In the genomic region with DNA sequence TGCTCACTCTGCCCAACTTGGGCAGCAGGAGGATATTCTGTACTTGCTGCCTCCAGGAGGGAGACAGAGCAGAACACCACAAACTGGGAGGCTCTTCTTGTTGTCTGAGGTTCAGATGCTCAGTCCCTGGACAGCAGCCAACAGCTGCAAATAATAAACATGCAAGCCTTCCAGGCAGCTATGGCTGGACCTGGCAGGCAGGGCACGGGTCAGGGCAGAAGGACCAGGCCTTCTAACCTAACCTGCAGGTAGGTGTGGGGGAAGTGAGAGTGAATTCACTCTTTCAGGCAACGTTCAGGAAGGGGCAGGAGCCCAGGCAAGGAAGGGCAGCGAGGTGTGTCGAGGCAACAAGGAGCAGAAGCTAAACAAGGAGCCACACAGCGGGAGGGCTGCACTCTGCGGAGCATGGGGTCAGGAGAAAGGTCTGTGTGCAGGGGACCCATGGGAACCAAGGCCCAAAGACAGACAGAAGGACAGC, we compare ENCODE assay signal across 12 cellular contexts. TPM values are rescaled to one million over a fixed set of nuclear protein-coding genes. Genes with fewer than 3 reads are reported as not detected.
DNase-seq lines count a peak whose midpoint lies in the region; ATAC-seq, FAIRE-seq and TF ChIP-seq lines count a peak whose summit lies in the region.
"Had no signal": no experiment of that assay in that cellular context is flagged by ENCODE, and none has a peak within 500 bp of the region (broad histone marks: within the 10 kb centered on the region; RNA-seq: fewer than 3 reads in every experiment).

No MANE protein-coding gene starts in this region.

- H3K4me3 Mint-ChIP-seq in natural killer cell treated with Interleukin-12 subunit alpha and Interleukin-12 subunit beta and Interleukin-15 and Interleukin-18, amount 100 ng/mL, for 72 hours: no peak overlapping the region

- H3K4me1 Mint-ChIP-seq in natural killer cell treated with Interleukin-12 subunit alpha and Interleukin-12 subunit beta and Interleukin-15 and Interleukin-18, amount 100 ng/mL, for 72 hours (ENCODE audit: low read depth in 2 of 2): peaks cover 14 to 15% of the 10 kb centered on the region in 2 donors

- no peak for FAIRE-seq in endothelial cell of umbilical vein (lab: Jason Lieb, UNC)
- FAIRE-seq: GM18507 had no signal

- H3K27ac ChIP-seq in endothelial cell of umbilical vein (ENCODE audit: insufficient read depth, low read depth, low read length): no peak overlapping the region
- H3K27ac ChIP-seq: psoas muscle had no signal

- TF ChIP-seq CTCF in endothelial cell of umbilical vein (IDR thresholded peaks at IDR 0.05; ENCODE audit: extremely low read depth in 1 of 2, insufficient read depth in 1 of 2, low read depth in 1 of 2, low read length in 2 of 2): no peak

- no peaks in the 10 kb centered on the region for H3K36me3 Mint-ChIP-seq in natural killer cell treated with Interleukin-12 subunit alpha and Interleukin-12 subunit beta and Interleukin-15 and Interleukin-18, amount 100 ng/mL, for 72 hours
- H3K36me3 Mint-ChIP-seq in activated naive CD4-positive, alpha-beta T cell treated with anti-CD3 and anti-CD28 coated beads, Interleukin-2, amount 50 U/mL, for 72 hours: no peaks in the 10 kb centered on the region

- no peak overlapping the region for H3K4me3 ChIP-seq in endothelial cell of umbilical vein (replicated peaks in 1 of 3; ENCODE audit: insufficient read depth in 1 of 3, low read depth in 1 of 3, low read length in 3 of 3)
- H3K4me3 ChIP-seq: psoas muscle had no signal

- no peaks in the 10 kb centered on the region for H3K4me1 ChIP-seq in endothelial cell of umbilical vein (ENCODE audit: control insufficient read depth, extremely low read depth, insufficient read depth, low read length)
- H3K4me1 ChIP-seq: psoas muscle had no signal

- POLR2A ChIA-PET in endothelial cell of umbilical vein (lab: Charles Lee): no interaction called here

- H3K9ac ChIP-seq in endothelial cell of umbilical vein (replicated peaks; ENCODE audit: extremely low read depth, insufficient read depth, low read length): no peak overlapping the region

- no peak overlapping the region for H2AFZ ChIP-seq in endothelial cell of umbilical vein (ENCODE audit: low read depth, low read length)

- no peaks in the 10 kb centered on the region for H3K27me3 Mint-ChIP-seq in natural killer cell treated with Interleukin-12 subunit alpha and Interleukin-12 subunit beta and Interleukin-15 and Interleukin-18, amount 100 ng/mL, for 72 hours

- no peaks in the 10 kb centered on the region for H3K9me1 ChIP-seq in endothelial cell of umbilical vein (replicated peaks; ENCODE audit: control insufficient read depth, extremely low read depth, insufficient read depth, low read length)

- no peaks in the 10 kb centered on the region for H3K9me3 ChIP-seq in endothelial cell of umbilical vein (replicated peaks; ENCODE audit: control insufficient read depth, insufficient read depth, low read length)
- H3K9me3 ChIP-seq: psoas muscle had no signal

- no peak overlapping the region for H3K4me2 ChIP-seq in endothelial cell of umbilical vein (ENCODE audit: insufficient read depth, low read length)

- H3K36me3 ChIP-seq in endothelial cell of umbilical vein (ENCODE audit: control insufficient read depth in 2 of 2, extremely low read depth in 1 of 2, insufficient read depth in 2 of 2, low read length in 2 of 2): peaks cover 0 to 2% of the 10 kb centered on the region in 2 experiments

- dilution Hi-C loops in endothelial cell of umbilical vein (cut with MboI; ENCODE audit: extremely low pct_ligation_motif_present, low sequenced_read_pairs): no loop called here

- no TSS peak for BruUV-seq in endothelial cell of umbilical vein (replicated peaks; lab: Mats Ljungman, UMichigan)

- CTCF ChIA-PET in endothelial cell of umbilical vein (lab: Charles Lee): interaction anchor here (1.4 kb wide), 1 partner anchor 21 kb away, joined by 4 read pairs; no protein-coding TSS in a partner anchor

- no peaks in the 10 kb centered on the region for H4K20me1 ChIP-seq in endothelial cell of umbilical vein (replicated peaks; ENCODE audit: control insufficient read depth, extremely low read depth, insufficient read depth, low read length)

- TF ChIP-seq POLR2A in endothelial cell of umbilical vein (IDR thresholded peaks at IDR 0.05; ENCODE audit: low read depth, low read length): no peak
- no peak for TF ChIP-seq POLR2A in erythroblast (IDR thresholded peaks at IDR 0.05; ENCODE audit: low read length)

- intact Hi-C loops in endothelial cell of umbilical vein (cut with micrococcal nuclease): no loop called here

- no peaks in the 10 kb centered on the region for H3K27me3 ChIP-seq in endothelial cell of umbilical vein (ENCODE audit: control insufficient read depth in 2 of 2, insufficient read depth in 2 of 2, low read length in 2 of 2)

- H3K9me3 Mint-ChIP-seq in natural killer cell treated with Interleukin-12 subunit alpha and Interleukin-12 subunit beta and Interleukin-15 and Interleukin-18, amount 100 ng/mL, for 72 hours: no peaks in the 10 kb centered on the region
- H3K9me3 Mint-ChIP-seq in activated naive CD4-positive, alpha-beta T cell treated with anti-CD3 and anti-CD28 coated beads, Interleukin-2, amount 50 U/mL, for 72 hours: no peaks in the 10 kb centered on the region

- no peak overlapping the region for H3K27ac Mint-ChIP-seq in natural killer cell treated with Interleukin-12 subunit alpha and Interleukin-12 subunit beta and Interleukin-15 and Interleukin-18, amount 100 ng/mL, for 72 hours
- H3K27ac Mint-ChIP-seq in activated naive CD4-positive, alpha-beta T cell treated with anti-CD3 and anti-CD28 coated beads, Interleukin-2, amount 50 U/mL, for 72 hours: peak overlapping the region in 1 of 2 donors; percentile 29

- no peak for ATAC-seq in natural killer cell treated with Interleukin-12 subunit alpha and Interleukin-12 subunit beta and Interleukin-15 and Interleukin-18, amount 100 ng/mL, for 72 hours
- ATAC-seq in activated naive CD4-positive, alpha-beta T cell treated with anti-CD3 and anti-CD28 coated beads, Interleukin-2, amount 50 U/mL, for 72 hours: no peak
- ATAC-seq: psoas muscle had no signal

- DNase-seq in NCI-H2029 (lab: John Stamatoyannopoulos, UW): peak; percentile 45
- DNase-seq in NCI-H2029 treated with DMSO at 0.1 percent for 48 hours (lab: John Stamatoyannopoulos, UW): no peak
- peak; percentile 53 for DNase-seq in NCI-H2171 treated with DMSO at 0.1 percent for 48 hours (lab: John Stamatoyannopoulos, UW)
- DNase-seq in endothelial cell of umbilical vein (ENCODE audit: low read depth, low spot score): peak; percentile 40
- peak; percentile 83 for DNase-seq in renal cortical epithelial cell (ENCODE audit: low read depth)
- DNase-seq in natural killer cell treated with Interleukin-12 subunit alpha and Interleukin-12 subunit beta and Interleukin-15 and Interleukin-18, amount 100 ng/mL, for 72 hours (ENCODE audit: low spot score): no peak
- DNase-seq in erythroblast (lab: John Stamatoyannopoulos, UW): no peak
- DNase-seq in activated naive CD4-positive, alpha-beta T cell treated with anti-CD3 and anti-CD28 coated beads, Interleukin-2, amount 50 U/mL, for 72 hours (ENCODE audit: low spot score in 2 of 2): no peak
- DNase-seq: NCI-H1694, psoas muscle, T1000 had no signal

- H3K79me2 ChIP-seq in endothelial cell of umbilical vein (ENCODE audit: control insufficient read depth, insufficient read depth, low read length): no peaks in the 10 kb centered on the region

TF ChIP-seq in endothelial cell of umbilical vein, 7 proteins besides CTCF, POLR2A, EP300 and RAD21:
- TF ChIP-seq POLR2AphosphoS5 (IDR thresholded peaks at IDR 0.05; ENCODE audit: insufficient read depth, low read depth, low read length): no peak
- no peak for TF ChIP-seq GATA2 (IDR thresholded peaks at IDR 0.05; ENCODE audit: insufficient read depth, insufficient read length, low read depth, low read length)
- TF ChIP-seq, protein P1, sequence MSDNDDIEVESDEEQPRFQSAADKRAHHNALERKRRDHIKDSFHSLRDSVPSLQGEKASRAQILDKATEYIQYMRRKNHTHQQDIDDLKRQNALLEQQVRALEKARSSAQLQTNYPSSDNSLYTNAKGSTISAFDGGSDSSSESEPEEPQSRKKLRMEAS (IDR thresholded peaks at IDR 0.05; ENCODE audit: insufficient read depth, insufficient read length): no peak
- no peak for TF ChIP-seq FOS (IDR thresholded peaks at IDR 0.05; ENCODE audit: borderline replicate concordance, insufficient read depth, low read length)
- TF ChIP-seq EZH2 (IDR thresholded peaks at IDR 0.05; ENCODE audit: borderline replicate concordance, low read depth, low read length, severe bottlenecking): no peak
- TF ChIP-seq MYC (IDR thresholded peaks at IDR 0.05; ENCODE audit: low read depth, low read length): no peak
- no peak for TF ChIP-seq JUN (IDR thresholded peaks at IDR 0.05; ENCODE audit: borderline replicate concordance, insufficient read depth, insufficient read length, low read depth)
TF ChIP-seq in endothelial cell of umbilical vein: peak in this region for 0.

RNA-seq across cellular contexts. Expression of a gene that starts 31.5 kb away (rescaled TPM):
- 24.8 and 25.5 TPM in 2 replicates for total RNA-seq in endothelial cell of umbilical vein
- 11.3 and 13.2 TPM in 2 replicates for polyA plus RNA-seq in endothelial cell of umbilical vein
- 12.2 and 15.2 TPM in 2 replicates for polyA plus RNA-seq in endothelial cell of umbilical vein (2011; cell fraction: cytosol; rRNA removed)
- polyA plus RNA-seq in endothelial cell of umbilical vein (2011; cell fraction: nucleus; rRNA removed): 74.9 and 76.2 TPM in 2 replicates
- polyA plus RNA-seq in endothelial cell of umbilical vein (2012): 15.1 and 19.9 TPM in 2 replicates
- 16.3 and 20.6 TPM in 2 replicates for polyA minus RNA-seq in endothelial cell of umbilical vein
- 1.1 TPM for polyA minus RNA-seq in endothelial cell of umbilical vein (2011; cell fraction: cytosol; rRNA and poly(A)+ RNA removed)
- 23.2 and 30.1 TPM in 2 replicates for polyA minus RNA-seq in endothelial cell of umbilical vein (2011; cell fraction: nucleus; rRNA and poly(A)+ RNA removed)
- 11.8 and 26.5 TPM in 2 replicates for total RNA-seq in renal cortical epithelial cell
- total RNA-seq in natural killer cell treated with Interleukin-12 subunit alpha and Interleukin-12 subunit beta and Interleukin-15 and Interleukin-18, amount 100 ng/mL, for 72 hours: 1 to 10 TPM; 1.4 to 1.6 TPM
- total RNA-seq in activated naive CD4-positive, alpha-beta T cell treated with anti-CD3 and anti-CD28 coated beads, Interleukin-2, amount 50 U/mL, for 72 hours: 1 to 10 TPM; 3.2 to 5.5 TPM

Comparison
In these comparisons a context has a peak if more than half of its experiments do, and no peak if none do; other contexts are left out.
1. DNase-seq: peak in NCI-H2029 (single experiment), NCI-H2171 treated with DMSO at 0.1 percent for 48 hours (single experiment), endothelial cell of umbilical vein (single experiment) and renal cortical epithelial cell (single experiment); none in NCI-H2029 treated with DMSO at 0.1 percent for 48 hours (single experiment), natural killer cell treated with Interleukin-12 subunit alpha and Interleukin-12 subunit beta and Interleukin-15 and Interleukin-18, amount 100 ng/mL, for 72 hours (single experiment), erythroblast (0 of 2) and activated naive CD4-positive, alpha-beta T cell treated with anti-CD3 and anti-CD28 coated beads, Interleukin-2, amount 50 U/mL, for 72 hours (0 of 2).